ENCODE assay signal across 3 cellular contexts in genomic region chr6:55469829-55470438, GRCh38.
TF ChIP-seq lines count a peak whose summit lies in the region.

No MANE protein-coding gene starts in this region.

TF ChIP-seq in SK-N-SH, 30 proteins besides CTCF, POLR2A, EP300 and RAD21 (continued from another document):
- TF ChIP-seq NFIC (IDR thresholded peaks at IDR 0.05; ENCODE audit: borderline replicate concordance) (no peak), RCOR1 (IDR thresholded peaks at IDR 0.05; ENCODE audit: low read length) (no peak), GABPA (IDR thresholded peaks at IDR 0.05; ENCODE audit: low read depth) (no peak), RXRA (IDR thresholded peaks at IDR 0.05; ENCODE audit: borderline replicate concordance, low read depth) (no peak), RFX5 (IDR thresholded peaks at IDR 0.05; ENCODE audit: low read length) (no peak)
- TF ChIP-seq, protein P1, sequence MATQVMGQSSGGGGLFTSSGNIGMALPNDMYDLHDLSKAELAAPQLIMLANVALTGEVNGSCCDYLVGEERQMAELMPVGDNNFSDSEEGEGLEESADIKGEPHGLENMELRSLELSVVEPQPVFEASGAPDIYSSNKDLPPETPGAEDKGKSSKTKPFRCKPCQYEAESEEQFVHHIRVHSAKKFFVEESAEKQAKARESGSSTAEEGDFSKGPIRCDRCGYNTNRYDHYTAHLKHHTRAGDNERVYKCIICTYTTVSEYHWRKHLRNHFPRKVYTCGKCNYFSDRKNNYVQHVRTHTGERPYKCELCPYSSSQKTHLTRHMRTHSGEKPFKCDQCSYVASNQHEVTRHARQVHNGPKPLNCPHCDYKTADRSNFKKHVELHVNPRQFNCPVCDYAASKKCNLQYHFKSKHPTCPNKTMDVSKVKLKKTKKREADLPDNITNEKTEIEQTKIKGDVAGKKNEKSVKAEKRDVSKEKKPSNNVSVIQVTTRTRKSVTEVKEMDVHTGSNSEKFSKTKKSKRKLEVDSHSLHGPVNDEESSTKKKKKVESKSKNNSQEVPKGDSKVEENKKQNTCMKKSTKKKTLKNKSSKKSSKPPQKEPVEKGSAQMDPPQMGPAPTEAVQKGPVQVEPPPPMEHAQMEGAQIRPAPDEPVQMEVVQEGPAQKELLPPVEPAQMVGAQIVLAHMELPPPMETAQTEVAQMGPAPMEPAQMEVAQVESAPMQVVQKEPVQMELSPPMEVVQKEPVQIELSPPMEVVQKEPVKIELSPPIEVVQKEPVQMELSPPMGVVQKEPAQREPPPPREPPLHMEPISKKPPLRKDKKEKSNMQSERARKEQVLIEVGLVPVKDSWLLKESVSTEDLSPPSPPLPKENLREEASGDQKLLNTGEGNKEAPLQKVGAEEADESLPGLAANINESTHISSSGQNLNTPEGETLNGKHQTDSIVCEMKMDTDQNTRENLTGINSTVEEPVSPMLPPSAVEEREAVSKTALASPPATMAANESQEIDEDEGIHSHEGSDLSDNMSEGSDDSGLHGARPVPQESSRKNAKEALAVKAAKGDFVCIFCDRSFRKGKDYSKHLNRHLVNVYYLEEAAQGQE (IDR thresholded peaks at IDR 0.05; ENCODE audit: low read depth, low read length) = no peak

TF ChIP-seq in SK-N-SH treated with all-trans-retinoic acid at 6 μM for 48 hours, 23 proteins besides CTCF, POLR2A, EP300 and RAD21 (continued from another document):
- no peak for TF ChIP-seq PATZ1 (CRISPR knock-in tag; IDR thresholded peaks at IDR 0.05; ENCODE audit: borderline replicate concordance)
- TF ChIP-seq ZNF70 (CRISPR knock-in tag; IDR thresholded peaks at IDR 0.05) = no peak
- TF ChIP-seq, protein P2, sequence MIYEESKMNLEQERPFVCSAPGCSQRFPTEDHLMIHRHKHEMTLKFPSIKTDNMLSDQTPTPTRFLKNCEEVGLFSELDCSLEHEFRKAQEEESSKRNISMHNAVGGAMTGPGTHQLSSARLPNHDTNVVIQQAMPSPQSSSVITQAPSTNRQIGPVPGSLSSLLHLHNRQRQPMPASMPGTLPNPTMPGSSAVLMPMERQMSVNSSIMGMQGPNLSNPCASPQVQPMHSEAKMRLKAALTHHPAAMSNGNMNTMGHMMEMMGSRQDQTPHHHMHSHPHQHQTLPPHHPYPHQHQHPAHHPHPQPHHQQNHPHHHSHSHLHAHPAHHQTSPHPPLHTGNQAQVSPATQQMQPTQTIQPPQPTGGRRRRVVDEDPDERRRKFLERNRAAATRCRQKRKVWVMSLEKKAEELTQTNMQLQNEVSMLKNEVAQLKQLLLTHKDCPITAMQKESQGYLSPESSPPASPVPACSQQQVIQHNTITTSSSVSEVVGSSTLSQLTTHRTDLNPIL (CRISPR knock-in tag; IDR thresholded peaks at IDR 0.05; ENCODE audit: low read depth) = no peak
- TF ChIP-seq PPARA (CRISPR knock-in tag; IDR thresholded peaks at IDR 0.05; ENCODE audit: borderline replicate concordance) = no peak
- TF ChIP-seq CSRNP3 (CRISPR knock-in tag; IDR thresholded peaks at IDR 0.05) = no peak
- no peak for TF ChIP-seq TOX (CRISPR knock-in tag; IDR thresholded peaks at IDR 0.05; ENCODE audit: borderline replicate concordance)
- TF ChIP-seq TSHZ2 (CRISPR knock-in tag; IDR thresholded peaks at IDR 0.05) = no peak
- no peak for TF ChIP-seq OSR1 (CRISPR knock-in tag; IDR thresholded peaks at IDR 0.05)
- no peak for TF ChIP-seq CSDC2 (CRISPR knock-in tag; IDR thresholded peaks at IDR 0.05)

TF ChIP-seq in endothelial cell of umbilical vein, 7 proteins besides CTCF, POLR2A, EP300 and RAD21 (continued from another document):
- TF ChIP-seq, protein P3, sequence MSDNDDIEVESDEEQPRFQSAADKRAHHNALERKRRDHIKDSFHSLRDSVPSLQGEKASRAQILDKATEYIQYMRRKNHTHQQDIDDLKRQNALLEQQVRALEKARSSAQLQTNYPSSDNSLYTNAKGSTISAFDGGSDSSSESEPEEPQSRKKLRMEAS (IDR thresholded peaks at IDR 0.05; ENCODE audit: insufficient read depth, insufficient read length) = no peak
- TF ChIP-seq FOS (IDR thresholded peaks at IDR 0.05; ENCODE audit: borderline replicate concordance, insufficient read depth, low read length) (no peak), POLR2AphosphoS5 (IDR thresholded peaks at IDR 0.05; ENCODE audit: insufficient read depth, low read depth, low read length) (no peak)
TF ChIP-seq in endothelial cell of umbilical vein: peak in this region for 0.
